In genomic region chr12:6464531-6464930, GRCh38 we compare ENCODE assay signal across 17 cellular contexts. TPM values are rescaled to one million over a fixed set of nuclear protein-coding genes. Genes with fewer than 3 reads are reported as not detected.
DNase-seq lines count a peak whose midpoint lies in the region; ATAC-seq and TF ChIP-seq lines count a peak whose summit lies in the region.
"Had no signal": no experiment of that assay in that cellular context is flagged by ENCODE, and none has a peak within 500 bp of the region (broad histone marks: within the 10 kb centered on the region; RNA-seq: fewer than 3 reads in every experiment).

No MANE protein-coding gene starts in this region.

- no peak for TF ChIP-seq POLR2A in erythroblast (IDR thresholded peaks at IDR 0.05; ENCODE audit: low read length)

- CTCF ChIA-PET in T-cell (lab: Charles Lee): interaction anchor here (0.5 to 3.0 kb wide), 30 partner anchors 8 to 141 kb away, joined by 3 to 45 read pairs (median 7); partner anchors contain the start of genes CD27 (in 2 of the 2) and TAPBPL (in 2 of the 2)

- H3K9me3 ChIP-seq in endocrine pancreas (ENCODE audit: control insufficient read depth, low read length): no peaks in the 10 kb centered on the region
- H3K9me3 ChIP-seq: colonic mucosa had no signal

- H3K9me3 Mint-ChIP-seq in activated CD4-positive, alpha-beta T cell treated with anti-CD3 and anti-CD28 coated beads, Interleukin-2, amount 10 ng/mL, durations not matched to agents 24 days and 14 days: no peaks in the 10 kb centered on the region
- H3K9me3 Mint-ChIP-seq in T-cell: no peaks in the 10 kb centered on the region
- H3K9me3 Mint-ChIP-seq in stimulated activated naive B cell treated with anti-CD40 and anti-IgM and Interleukin-4, amounts not matched to agents 10 μg/mL and 1 μg/mL and 100 μg/mL, for 72 hours: peaks cover 0 to 4% of the 10 kb centered on the region in 2 donors
- H3K9me3 Mint-ChIP-seq: neural crest cell had no signal

- H3K4me1 ChIP-seq in endocrine pancreas (ENCODE audit: control insufficient read depth, insufficient read depth, low read length): no peaks in the 10 kb centered on the region

- peak overlapping the region; percentile 97 for H3K27ac Mint-ChIP-seq in activated CD4-positive, alpha-beta T cell treated with anti-CD3 and anti-CD28 coated beads, Interleukin-2, amount 10 ng/mL, durations not matched to agents 24 days and 14 days
- H3K27ac Mint-ChIP-seq in T-cell: peak overlapping the region; percentile 98
- peak overlapping the region; percentile 73 for H3K27ac Mint-ChIP-seq in stimulated activated naive B cell treated with anti-CD40 and anti-IgM and Interleukin-4, amounts not matched to agents 10 μg/mL and 1 μg/mL and 100 μg/mL, for 72 hours

- peak overlapping the region; percentile 84 for H3K4me3 Mint-ChIP-seq in activated CD4-positive, alpha-beta T cell treated with anti-CD3 and anti-CD28 coated beads, Interleukin-2, amount 10 ng/mL, durations not matched to agents 24 days and 14 days
- peak overlapping the region in 2 of 3 donors; percentile 14 to 81 for H3K4me3 Mint-ChIP-seq in T-cell
- H3K4me3 Mint-ChIP-seq in stimulated activated naive B cell treated with anti-CD40 and anti-IgM and Interleukin-4, amounts not matched to agents 10 μg/mL and 1 μg/mL and 100 μg/mL, for 72 hours: peak overlapping the region in 1 of 2 donors; percentile 0
- H3K4me3 Mint-ChIP-seq: neural crest cell had no signal

- peaks cover 85% of the 10 kb centered on the region for H3K4me1 Mint-ChIP-seq in activated CD4-positive, alpha-beta T cell treated with anti-CD3 and anti-CD28 coated beads, Interleukin-2, amount 10 ng/mL, durations not matched to agents 24 days and 14 days
- H3K4me1 Mint-ChIP-seq in T-cell: peaks cover 93 to 97% (median 96%) of the 10 kb centered on the region in 3 donors
- H3K4me1 Mint-ChIP-seq in stimulated activated naive B cell treated with anti-CD40 and anti-IgM and Interleukin-4, amounts not matched to agents 10 μg/mL and 1 μg/mL and 100 μg/mL, for 72 hours: peaks cover 76 to 98% of the 10 kb centered on the region in 2 donors

- H3K9ac ChIP-seq in endocrine pancreas (ENCODE audit: control insufficient read depth, insufficient read depth, low read length): peak overlapping the region; percentile 5

- H3K36me3 ChIP-seq in endocrine pancreas (ENCODE audit: control insufficient read depth, insufficient read depth, low read length): no peaks in the 10 kb centered on the region

- POLR2A ChIA-PET in T-cell (lab: Charles Lee): interaction anchor here (0.7 to 2.0 kb wide), 2 partner anchors 41 to 94 kb away, joined by 3 to 4 read pairs; no protein-coding TSS in a partner anchor

- no peaks in the 10 kb centered on the region for H3K27me3 ChIP-seq in endocrine pancreas (ENCODE audit: control insufficient read depth, insufficient read depth, low read length)
- H3K27me3 ChIP-seq: colonic mucosa had no signal

- no peak overlapping the region for H3K4me3 ChIP-seq in endocrine pancreas (ENCODE audit: control insufficient read depth, insufficient read depth, low read length)
- H3K4me3 ChIP-seq: colonic mucosa had no signal

- H3K36me3 Mint-ChIP-seq in activated CD4-positive, alpha-beta T cell treated with anti-CD3 and anti-CD28 coated beads, Interleukin-2, amount 10 ng/mL, durations not matched to agents 24 days and 14 days (ENCODE audit: low read depth): peaks cover 90% of the 10 kb centered on the region
- peaks cover 62% of the 10 kb centered on the region for H3K36me3 Mint-ChIP-seq in T-cell
- H3K36me3 Mint-ChIP-seq in stimulated activated naive B cell treated with anti-CD40 and anti-IgM and Interleukin-4, amounts not matched to agents 10 μg/mL and 1 μg/mL and 100 μg/mL, for 72 hours: peaks cover 74 to 85% of the 10 kb centered on the region in 2 donors

- intact Hi-C loops in activated CD4-positive, alpha-beta T cell treated with anti-CD3 and anti-CD28 coated beads, Interleukin-2, amount 10 ng/mL, durations not matched to agents 24 days and 14 days (cut with micrococcal nuclease): loop anchor here (5.0 kb wide), 1 partner anchor 93 kb away; the partner anchor contains the start of gene IFFO1

- DNase-seq in activated CD4-positive, alpha-beta T cell treated with anti-CD3 and anti-CD28 coated beads, Interleukin-2, amount 10 ng/mL, durations not matched to agents 24 days and 14 days: no peak
- no peak for DNase-seq in activated CD4-positive, alpha-beta T cell treated with anti-CD3 and anti-CD28 coated beads for 4 hours
- no peak for DNase-seq in T-cell
- DNase-seq in stimulated activated naive B cell treated with anti-CD40 and anti-IgM and Interleukin-4, amounts not matched to agents 10 μg/mL and 1 μg/mL and 100 μg/mL, for 72 hours: no peak
- no peak for DNase-seq in erythroblast (lab: John Stamatoyannopoulos, UW)
- DNase-seq in NCI-H187 treated with DMSO at 0.1 percent for 48 hours (lab: John Stamatoyannopoulos, UW): no peak
- DNase-seq in germinal center (ENCODE audit: low spot score): no peak
- DNase-seq: activated CD4-positive, alpha-beta T cell treated with anti-CD3 and anti-CD28 coated beads for 48 hours; colonic mucosa; NCI-H187; NCI-H510A; stimulated activated CD4-positive, alpha-beta T cell treated with anti-CD3 and anti-CD28 coated beads, Interleukin-4, amount 100 ng/mL, for 4 hours; stimulated activated naive CD4-positive, alpha-beta T cell had no signal

- ATAC-seq in T-cell (replicated peaks in 1 of 4): no peak
- ATAC-seq in stimulated activated naive B cell treated with anti-CD40 and anti-IgM and Interleukin-4, amounts not matched to agents 10 μg/mL and 1 μg/mL and 100 μg/mL, for 72 hours (replicated peaks): no peak
- ATAC-seq: left lobe of liver, sciatic nerve had no signal

- no peaks in the 10 kb centered on the region for H3K27me3 Mint-ChIP-seq in activated CD4-positive, alpha-beta T cell treated with anti-CD3 and anti-CD28 coated beads, Interleukin-2, amount 10 ng/mL, durations not matched to agents 24 days and 14 days
- no peaks in the 10 kb centered on the region for H3K27me3 Mint-ChIP-seq in T-cell
- no peaks in the 10 kb centered on the region for H3K27me3 Mint-ChIP-seq in stimulated activated naive B cell treated with anti-CD40 and anti-IgM and Interleukin-4, amounts not matched to agents 10 μg/mL and 1 μg/mL and 100 μg/mL, for 72 hours

RNA-seq across cellular contexts. Expression of gene VAMP1, which starts 5.9 kb away (rescaled TPM):
- 50.0 and 51.2 TPM in 2 replicates for total RNA-seq in activated CD4-positive, alpha-beta T cell treated with anti-CD3 and anti-CD28 coated beads, Interleukin-2, amount 10 ng/mL, durations not matched to agents 24 days and 14 days
- total RNA-seq in T-cell: 10 to 100 TPM; 64.6 to 92.2 (median 75.8) TPM

RNA-seq across cellular contexts. Expression of gene TAPBPL, which starts 12.7 kb away (rescaled TPM):
- 31.9 and 33.0 TPM in 2 replicates for total RNA-seq in activated CD4-positive, alpha-beta T cell treated with anti-CD3 and anti-CD28 coated beads, Interleukin-2, amount 10 ng/mL, durations not matched to agents 24 days and 14 days
- 10 to 100 TPM; 22.6 to 77.0 (median 60.3) TPM for total RNA-seq in T-cell

RNA-seq across cellular contexts. Expression of gene CD27, which starts 19.8 kb away (rescaled TPM):
- 74.0 and 77.7 TPM in 2 replicates for total RNA-seq in activated CD4-positive, alpha-beta T cell treated with anti-CD3 and anti-CD28 coated beads, Interleukin-2, amount 10 ng/mL, durations not matched to agents 24 days and 14 days
- total RNA-seq in T-cell: 100 to 1,000 TPM in 4 of 5 donors, 10 to 100 TPM in 1; 94.0 to 140 (median 138) TPM
- total RNA-seq: neural crest cell had no signal

RNA-seq across cellular contexts. Expression of gene MRPL51, which starts 28.5 kb away (rescaled TPM):
- total RNA-seq in activated CD4-positive, alpha-beta T cell treated with anti-CD3 and anti-CD28 coated beads, Interleukin-2, amount 10 ng/mL, durations not matched to agents 24 days and 14 days: 277 and 280 TPM in 2 replicates
- total RNA-seq in T-cell: 10 to 100 TPM; 34.3 to 86.6 (median 80.3) TPM

RNA-seq across cellular contexts. Expression of gene NCAPD2, which starts 29.4 kb away (rescaled TPM):
- 104 and 106 TPM in 2 replicates for total RNA-seq in activated CD4-positive, alpha-beta T cell treated with anti-CD3 and anti-CD28 coated beads, Interleukin-2, amount 10 ng/mL, durations not matched to agents 24 days and 14 days
- 10 to 100 TPM; 32.8 to 43.8 (median 40.7) TPM for total RNA-seq in T-cell
